ENCODE assay signal across 16 cellular contexts in genomic region chr4:16827762-16828724, GRCh38.
DNase-seq lines count a peak whose midpoint lies in the region; ATAC-seq and TF ChIP-seq lines count a peak whose summit lies in the region.
"Had no signal": no experiment of that assay in that cellular context is flagged by ENCODE, and none has a peak within 500 bp of the region (broad histone marks: within the 10 kb centered on the region; RNA-seq: fewer than 3 reads in every experiment).

No MANE protein-coding gene starts in this region.

- peak in 4 of 5 donors; percentile 14 to 52 (median 35) for DNase-seq in heart left ventricle
- no peak for DNase-seq in cardiac septum (ENCODE audit: low spot score)
- DNase-seq in esophagus muscularis mucosa (ENCODE audit: extremely low spot score), result no peak
- peak; percentile 24 to 67 for DNase-seq in lung microvascular endothelial cell (ENCODE audit: low read depth in 2 of 2)
- DNase-seq in upper lobe of right lung, result no peak
- no peak for DNase-seq in left colon
- no peak for DNase-seq in foreskin melanocyte
- DNase-seq: activated CD8-positive, alpha-beta T cell treated with anti-CD3 and anti-CD28 coated beads for 36 hours; CD8-positive, alpha-beta T cell; DND-41; stimulated activated CD4-positive, alpha-beta T cell treated with anti-CD3 and anti-CD28 coated beads, Interleukin-4, amount 100 ng/mL, for 1 hour; SW 1271; tibial artery had no signal

- peaks cover 0 to 24% (median 11%) of the 10 kb centered on the region in 12 donors for H3K4me1 ChIP-seq in heart left ventricle
- peaks cover 0 to 8% (median 0%) of the 10 kb centered on the region in 4 donors for H3K4me1 ChIP-seq in esophagus muscularis mucosa
- no peaks in the 10 kb centered on the region for H3K4me1 ChIP-seq in upper lobe of right lung
- H3K4me1 ChIP-seq: tibial artery had no signal

- H3K27me3 ChIP-seq in heart left ventricle (no peaks in the 10 kb centered on the region), esophagus muscularis mucosa (no peaks in the 10 kb centered on the region), upper lobe of right lung (no peaks in the 10 kb centered on the region)
- H3K27me3 ChIP-seq: tibial artery had no signal

- H3K4me3 ChIP-seq in heart left ventricle, result peak overlapping the region in 2 of 12 donors; percentile 2 to 8
- H3K4me3 ChIP-seq in esophagus muscularis mucosa, result no peak overlapping the region
- H3K4me3 ChIP-seq in upper lobe of right lung, result no peak overlapping the region
- H3K4me3 ChIP-seq: HAP-1, tibial artery had no signal

- H3K9me3 ChIP-seq in heart left ventricle (no peaks in the 10 kb centered on the region), esophagus muscularis mucosa (no peaks in the 10 kb centered on the region), upper lobe of right lung (no peaks in the 10 kb centered on the region)
- H3K9me3 ChIP-seq: HAP-1, tibial artery had no signal

- TF ChIP-seq CTCF in heart left ventricle (IDR thresholded peaks at IDR 0.05) (no peak), esophagus muscularis mucosa (IDR thresholded peaks at IDR 0.05) (no peak), upper lobe of right lung (IDR thresholded peaks at IDR 0.05) (no peak)

- ATAC-seq in heart left ventricle, result peak; percentile 25 to 73 (median 51)
- ATAC-seq in upper lobe of right lung, result no peak
- ATAC-seq in left colon, result no peak
- no peak for ATAC-seq in GM18909 (IDR thresholded peaks at IDR 0.05; ENCODE audit: poor library complexity, unreplicated experiment)
- ATAC-seq: activated CD8-positive, alpha-beta T cell treated with anti-CD3 and anti-CD28 coated beads for 36 hours; CD8-positive, alpha-beta T cell; esophagus mucosa had no signal

- 39 to 48% (median 44%) methylated on average over 12 of the region's 12 CpGs for WGBS in heart left ventricle, 4 donors
- 81% methylated on average over 12 of the region's 12 CpGs for WGBS in esophagus muscularis mucosa

- no peak for TF ChIP-seq EP300 in esophagus muscularis mucosa (IDR thresholded peaks at IDR 0.05)

- H3K27ac ChIP-seq in heart left ventricle (peak overlapping the region; percentile 26 to 75 (median 55)), esophagus muscularis mucosa (replicated peaks in 1 of 4) (peak overlapping the region in 3 of 4 donors; percentile 6 to 51 (median 16)), upper lobe of right lung (peak overlapping the region; percentile 31)
- H3K27ac ChIP-seq: tibial artery had no signal

- TF ChIP-seq POLR2A in heart left ventricle (IDR thresholded peaks at IDR 0.05) (no peak), esophagus muscularis mucosa (IDR thresholded peaks at IDR 0.05; ENCODE audit: low read depth) (no peak)

- H3K36me3 ChIP-seq in heart left ventricle, result peaks cover 0 to under 1% (median 0%) of the 10 kb centered on the region in 9 donors
- no peaks in the 10 kb centered on the region for H3K36me3 ChIP-seq in esophagus muscularis mucosa
- H3K36me3 ChIP-seq in upper lobe of right lung, result no peaks in the 10 kb centered on the region
- H3K36me3 ChIP-seq: HAP-1, tibial artery had no signal

- intact Hi-C loops in heart left ventricle (cut with DNase I), result loop anchor here in 2 of 10 donors (5.0 to 10.0 kb wide), 2 partner anchors 67 to 69 kb away; partner anchors contain the start of gene LDB2 (in 2 of the 2)
- intact Hi-C loops in cardiac septum (cut with DNase I), result no loop called here
- intact Hi-C loops in esophagus muscularis mucosa (cut with DNase I), result no loop called here
- intact Hi-C loops in upper lobe of right lung (cut with DNase I), result no loop called here
- intact Hi-C loops in left colon (cut with DNase I, micrococcal nuclease), result no loop called here

Comparison
In these comparisons a context has a peak if more than half of its experiments do, and no peak if none do; other contexts are left out.
1. DNase-seq: peak in heart left ventricle (4 of 5) and lung microvascular endothelial cell (2 of 2); none in cardiac septum (single experiment), esophagus muscularis mucosa (single experiment), upper lobe of right lung (single experiment), left colon (0 of 2) and foreskin melanocyte (single experiment).
2. ATAC-seq: peak in heart left ventricle (4 of 4); none in upper lobe of right lung (single experiment), left colon (single experiment) and GM18909 (single experiment).
3. Peak in every context shown above with its lines, with median percentiles within 50 percentile points of each other: H3K27ac ChIP-seq.